Comparison of ENCODE assay signal across 1 cellular context in the genomic region with DNA sequence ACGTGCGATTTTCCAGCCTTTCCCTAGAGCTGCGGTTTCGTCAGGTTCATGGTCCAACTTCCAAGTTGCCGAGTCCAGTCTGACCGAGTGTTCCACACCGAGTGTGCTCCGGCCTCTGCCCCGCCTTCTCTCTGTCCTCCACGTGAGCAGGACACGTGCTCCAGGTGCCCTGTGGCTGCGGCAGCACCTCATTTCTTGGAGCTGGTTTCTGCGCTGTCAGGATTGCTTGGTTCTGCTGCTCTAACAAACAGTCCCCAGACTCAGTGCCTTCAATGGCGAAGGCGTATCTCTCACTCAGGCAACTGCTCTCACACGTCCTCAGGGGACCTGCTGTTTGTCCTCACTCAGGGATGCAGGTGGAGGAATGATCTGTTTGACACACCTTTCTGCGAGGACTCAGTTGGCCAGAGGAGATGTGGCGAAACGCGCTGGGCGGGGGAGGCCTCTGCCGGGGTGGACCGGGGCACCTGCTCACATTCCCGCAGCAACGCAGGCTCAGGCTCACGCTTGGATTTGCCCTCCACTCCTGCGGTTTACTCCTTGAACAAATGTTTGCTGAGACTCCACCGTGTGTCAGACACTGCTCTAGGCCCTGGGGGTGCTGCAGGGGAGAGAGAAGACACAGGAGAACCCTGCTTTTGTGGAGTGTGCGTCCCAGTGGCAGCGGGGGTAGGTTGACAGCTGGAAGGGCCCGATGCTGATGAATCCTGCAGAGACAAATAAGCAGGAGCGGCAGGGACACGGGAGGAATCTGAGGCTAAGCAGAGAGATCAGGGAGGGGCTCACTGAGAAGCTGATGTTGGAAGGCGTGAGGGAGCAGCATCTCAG.
TF ChIP-seq lines count a peak whose summit lies in the region.

No MANE protein-coding gene starts in this region.

TF ChIP-seq in HepG2, 621 proteins besides CTCF, POLR2A, EP300 and RAD21 (continued from another document and continues in another):
- TF ChIP-seq, protein P1, sequence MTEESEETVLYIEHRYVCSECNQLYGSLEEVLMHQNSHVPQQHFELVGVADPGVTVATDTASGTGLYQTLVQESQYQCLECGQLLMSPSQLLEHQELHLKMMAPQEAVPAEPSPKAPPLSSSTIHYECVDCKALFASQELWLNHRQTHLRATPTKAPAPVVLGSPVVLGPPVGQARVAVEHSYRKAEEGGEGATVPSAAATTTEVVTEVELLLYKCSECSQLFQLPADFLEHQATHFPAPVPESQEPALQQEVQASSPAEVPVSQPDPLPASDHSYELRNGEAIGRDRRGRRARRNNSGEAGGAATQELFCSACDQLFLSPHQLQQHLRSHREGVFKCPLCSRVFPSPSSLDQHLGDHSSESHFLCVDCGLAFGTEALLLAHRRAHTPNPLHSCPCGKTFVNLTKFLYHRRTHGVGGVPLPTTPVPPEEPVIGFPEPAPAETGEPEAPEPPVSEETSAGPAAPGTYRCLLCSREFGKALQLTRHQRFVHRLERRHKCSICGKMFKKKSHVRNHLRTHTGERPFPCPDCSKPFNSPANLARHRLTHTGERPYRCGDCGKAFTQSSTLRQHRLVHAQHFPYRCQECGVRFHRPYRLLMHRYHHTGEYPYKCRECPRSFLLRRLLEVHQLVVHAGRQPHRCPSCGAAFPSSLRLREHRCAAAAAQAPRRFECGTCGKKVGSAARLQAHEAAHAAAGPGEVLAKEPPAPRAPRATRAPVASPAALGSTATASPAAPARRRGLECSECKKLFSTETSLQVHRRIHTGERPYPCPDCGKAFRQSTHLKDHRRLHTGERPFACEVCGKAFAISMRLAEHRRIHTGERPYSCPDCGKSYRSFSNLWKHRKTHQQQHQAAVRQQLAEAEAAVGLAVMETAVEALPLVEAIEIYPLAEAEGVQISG (CRISPR knock-in tag; IDR thresholded peaks at IDR 0.05) = peak; percentile 77
- TF ChIP-seq, protein P2, sequence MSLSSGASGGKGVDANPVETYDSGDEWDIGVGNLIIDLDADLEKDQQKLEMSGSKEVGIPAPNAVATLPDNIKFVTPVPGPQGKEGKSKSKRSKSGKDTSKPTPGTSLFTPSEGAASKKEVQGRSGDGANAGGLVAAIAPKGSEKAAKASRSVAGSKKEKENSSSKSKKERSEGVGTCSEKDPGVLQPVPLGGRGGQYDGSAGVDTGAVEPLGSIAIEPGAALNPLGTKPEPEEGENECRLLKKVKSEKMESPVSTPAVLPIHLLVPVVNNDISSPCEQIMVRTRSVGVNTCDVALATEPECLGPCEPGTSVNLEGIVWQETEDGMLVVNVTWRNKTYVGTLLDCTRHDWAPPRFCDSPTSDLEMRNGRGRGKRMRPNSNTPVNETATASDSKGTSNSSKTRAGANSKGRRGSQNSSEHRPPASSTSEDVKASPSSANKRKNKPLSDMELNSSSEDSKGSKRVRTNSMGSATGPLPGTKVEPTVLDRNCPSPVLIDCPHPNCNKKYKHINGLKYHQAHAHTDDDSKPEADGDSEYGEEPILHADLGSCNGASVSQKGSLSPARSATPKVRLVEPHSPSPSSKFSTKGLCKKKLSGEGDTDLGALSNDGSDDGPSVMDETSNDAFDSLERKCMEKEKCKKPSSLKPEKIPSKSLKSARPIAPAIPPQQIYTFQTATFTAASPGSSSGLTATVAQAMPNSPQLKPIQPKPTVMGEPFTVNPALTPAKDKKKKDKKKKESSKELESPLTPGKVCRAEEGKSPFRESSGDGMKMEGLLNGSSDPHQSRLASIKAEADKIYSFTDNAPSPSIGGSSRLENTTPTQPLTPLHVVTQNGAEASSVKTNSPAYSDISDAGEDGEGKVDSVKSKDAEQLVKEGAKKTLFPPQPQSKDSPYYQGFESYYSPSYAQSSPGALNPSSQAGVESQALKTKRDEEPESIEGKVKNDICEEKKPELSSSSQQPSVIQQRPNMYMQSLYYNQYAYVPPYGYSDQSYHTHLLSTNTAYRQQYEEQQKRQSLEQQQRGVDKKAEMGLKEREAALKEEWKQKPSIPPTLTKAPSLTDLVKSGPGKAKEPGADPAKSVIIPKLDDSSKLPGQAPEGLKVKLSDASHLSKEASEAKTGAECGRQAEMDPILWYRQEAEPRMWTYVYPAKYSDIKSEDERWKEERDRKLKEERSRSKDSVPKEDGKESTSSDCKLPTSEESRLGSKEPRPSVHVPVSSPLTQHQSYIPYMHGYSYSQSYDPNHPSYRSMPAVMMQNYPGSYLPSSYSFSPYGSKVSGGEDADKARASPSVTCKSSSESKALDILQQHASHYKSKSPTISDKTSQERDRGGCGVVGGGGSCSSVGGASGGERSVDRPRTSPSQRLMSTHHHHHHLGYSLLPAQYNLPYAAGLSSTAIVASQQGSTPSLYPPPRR (CRISPR knock-in tag; IDR thresholded peaks at IDR 0.05; ENCODE audit: borderline replicate concordance) = peak; percentile 40; the same call in 1 of the 2 replicates
- 0 out of 2 replicates have a peak, but pooled peaks have one; percentile 24 for TF ChIP-seq HHEX (CRISPR knock-in tag; IDR thresholded peaks at IDR 0.05)
- TF ChIP-seq, protein P3, sequence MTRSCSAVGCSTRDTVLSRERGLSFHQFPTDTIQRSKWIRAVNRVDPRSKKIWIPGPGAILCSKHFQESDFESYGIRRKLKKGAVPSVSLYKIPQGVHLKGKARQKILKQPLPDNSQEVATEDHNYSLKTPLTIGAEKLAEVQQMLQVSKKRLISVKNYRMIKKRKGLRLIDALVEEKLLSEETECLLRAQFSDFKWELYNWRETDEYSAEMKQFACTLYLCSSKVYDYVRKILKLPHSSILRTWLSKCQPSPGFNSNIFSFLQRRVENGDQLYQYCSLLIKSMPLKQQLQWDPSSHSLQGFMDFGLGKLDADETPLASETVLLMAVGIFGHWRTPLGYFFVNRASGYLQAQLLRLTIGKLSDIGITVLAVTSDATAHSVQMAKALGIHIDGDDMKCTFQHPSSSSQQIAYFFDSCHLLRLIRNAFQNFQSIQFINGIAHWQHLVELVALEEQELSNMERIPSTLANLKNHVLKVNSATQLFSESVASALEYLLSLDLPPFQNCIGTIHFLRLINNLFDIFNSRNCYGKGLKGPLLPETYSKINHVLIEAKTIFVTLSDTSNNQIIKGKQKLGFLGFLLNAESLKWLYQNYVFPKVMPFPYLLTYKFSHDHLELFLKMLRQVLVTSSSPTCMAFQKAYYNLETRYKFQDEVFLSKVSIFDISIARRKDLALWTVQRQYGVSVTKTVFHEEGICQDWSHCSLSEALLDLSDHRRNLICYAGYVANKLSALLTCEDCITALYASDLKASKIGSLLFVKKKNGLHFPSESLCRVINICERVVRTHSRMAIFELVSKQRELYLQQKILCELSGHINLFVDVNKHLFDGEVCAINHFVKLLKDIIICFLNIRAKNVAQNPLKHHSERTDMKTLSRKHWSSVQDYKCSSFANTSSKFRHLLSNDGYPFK (CRISPR knock-in tag; IDR thresholded peaks at IDR 0.05; ENCODE audit: borderline replicate concordance) = peak; percentile 77; the same call in 1 of the 2 replicates
- TF ChIP-seq, protein P4, sequence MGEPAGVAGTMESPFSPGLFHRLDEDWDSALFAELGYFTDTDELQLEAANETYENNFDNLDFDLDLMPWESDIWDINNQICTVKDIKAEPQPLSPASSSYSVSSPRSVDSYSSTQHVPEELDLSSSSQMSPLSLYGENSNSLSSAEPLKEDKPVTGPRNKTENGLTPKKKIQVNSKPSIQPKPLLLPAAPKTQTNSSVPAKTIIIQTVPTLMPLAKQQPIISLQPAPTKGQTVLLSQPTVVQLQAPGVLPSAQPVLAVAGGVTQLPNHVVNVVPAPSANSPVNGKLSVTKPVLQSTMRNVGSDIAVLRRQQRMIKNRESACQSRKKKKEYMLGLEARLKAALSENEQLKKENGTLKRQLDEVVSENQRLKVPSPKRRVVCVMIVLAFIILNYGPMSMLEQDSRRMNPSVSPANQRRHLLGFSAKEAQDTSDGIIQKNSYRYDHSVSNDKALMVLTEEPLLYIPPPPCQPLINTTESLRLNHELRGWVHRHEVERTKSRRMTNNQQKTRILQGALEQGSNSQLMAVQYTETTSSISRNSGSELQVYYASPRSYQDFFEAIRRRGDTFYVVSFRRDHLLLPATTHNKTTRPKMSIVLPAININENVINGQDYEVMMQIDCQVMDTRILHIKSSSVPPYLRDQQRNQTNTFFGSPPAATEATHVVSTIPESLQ (CRISPR knock-in tag; conservative IDR thresholded peaks at IDR 0.05) = 0 out of 2 replicates have a peak, but pooled peaks have one; percentile 68
- TF ChIP-seq, protein P5, sequence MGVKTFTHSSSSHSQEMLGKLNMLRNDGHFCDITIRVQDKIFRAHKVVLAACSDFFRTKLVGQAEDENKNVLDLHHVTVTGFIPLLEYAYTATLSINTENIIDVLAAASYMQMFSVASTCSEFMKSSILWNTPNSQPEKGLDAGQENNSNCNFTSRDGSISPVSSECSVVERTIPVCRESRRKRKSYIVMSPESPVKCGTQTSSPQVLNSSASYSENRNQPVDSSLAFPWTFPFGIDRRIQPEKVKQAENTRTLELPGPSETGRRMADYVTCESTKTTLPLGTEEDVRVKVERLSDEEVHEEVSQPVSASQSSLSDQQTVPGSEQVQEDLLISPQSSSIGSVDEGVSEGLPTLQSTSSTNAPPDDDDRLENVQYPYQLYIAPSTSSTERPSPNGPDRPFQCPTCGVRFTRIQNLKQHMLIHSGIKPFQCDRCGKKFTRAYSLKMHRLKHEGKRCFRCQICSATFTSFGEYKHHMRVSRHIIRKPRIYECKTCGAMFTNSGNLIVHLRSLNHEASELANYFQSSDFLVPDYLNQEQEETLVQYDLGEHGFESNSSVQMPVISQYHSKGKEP (CRISPR knock-in tag; IDR thresholded peaks at IDR 0.05) = 0 out of 2 replicates have a peak, but pooled peaks have one; percentile 52
- peak; percentile 91; the same call in 1 of the 2 replicates for TF ChIP-seq ZBTB20 (CRISPR knock-in tag; IDR thresholded peaks at IDR 0.05; ENCODE audit: borderline replicate concordance, low read depth)
- TF ChIP-seq, protein P6, sequence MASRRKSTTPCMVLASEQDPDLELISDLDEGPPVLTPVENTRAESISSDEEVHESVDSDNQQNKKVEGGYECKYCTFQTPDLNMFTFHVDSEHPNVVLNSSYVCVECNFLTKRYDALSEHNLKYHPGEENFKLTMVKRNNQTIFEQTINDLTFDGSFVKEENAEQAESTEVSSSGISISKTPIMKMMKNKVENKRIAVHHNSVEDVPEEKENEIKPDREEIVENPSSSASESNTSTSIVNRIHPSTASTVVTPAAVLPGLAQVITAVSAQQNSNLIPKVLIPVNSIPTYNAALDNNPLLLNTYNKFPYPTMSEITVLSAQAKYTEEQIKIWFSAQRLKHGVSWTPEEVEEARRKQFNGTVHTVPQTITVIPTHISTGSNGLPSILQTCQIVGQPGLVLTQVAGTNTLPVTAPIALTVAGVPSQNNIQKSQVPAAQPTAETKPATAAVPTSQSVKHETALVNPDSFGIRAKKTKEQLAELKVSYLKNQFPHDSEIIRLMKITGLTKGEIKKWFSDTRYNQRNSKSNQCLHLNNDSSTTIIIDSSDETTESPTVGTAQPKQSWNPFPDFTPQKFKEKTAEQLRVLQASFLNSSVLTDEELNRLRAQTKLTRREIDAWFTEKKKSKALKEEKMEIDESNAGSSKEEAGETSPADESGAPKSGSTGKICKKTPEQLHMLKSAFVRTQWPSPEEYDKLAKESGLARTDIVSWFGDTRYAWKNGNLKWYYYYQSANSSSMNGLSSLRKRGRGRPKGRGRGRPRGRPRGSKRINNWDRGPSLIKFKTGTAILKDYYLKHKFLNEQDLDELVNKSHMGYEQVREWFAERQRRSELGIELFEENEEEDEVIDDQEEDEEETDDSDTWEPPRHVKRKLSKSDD (CRISPR knock-in tag; IDR thresholded peaks at IDR 0.05; ENCODE audit: low read depth) = peak; percentile 66
- TF ChIP-seq, protein P7, sequence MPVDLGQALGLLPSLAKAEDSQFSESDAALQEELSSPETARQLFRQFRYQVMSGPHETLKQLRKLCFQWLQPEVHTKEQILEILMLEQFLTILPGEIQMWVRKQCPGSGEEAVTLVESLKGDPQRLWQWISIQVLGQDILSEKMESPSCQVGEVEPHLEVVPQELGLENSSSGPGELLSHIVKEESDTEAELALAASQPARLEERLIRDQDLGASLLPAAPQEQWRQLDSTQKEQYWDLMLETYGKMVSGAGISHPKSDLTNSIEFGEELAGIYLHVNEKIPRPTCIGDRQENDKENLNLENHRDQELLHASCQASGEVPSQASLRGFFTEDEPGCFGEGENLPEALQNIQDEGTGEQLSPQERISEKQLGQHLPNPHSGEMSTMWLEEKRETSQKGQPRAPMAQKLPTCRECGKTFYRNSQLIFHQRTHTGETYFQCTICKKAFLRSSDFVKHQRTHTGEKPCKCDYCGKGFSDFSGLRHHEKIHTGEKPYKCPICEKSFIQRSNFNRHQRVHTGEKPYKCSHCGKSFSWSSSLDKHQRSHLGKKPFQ (CRISPR knock-in tag; IDR thresholded peaks at IDR 0.05; ENCODE audit: insufficient replicate concordance) = peak; percentile 79
- no peak for TF ChIP-seq ZFYVE20 (CRISPR knock-in tag; IDR thresholded peaks at IDR 0.05; ENCODE audit: borderline replicate concordance, low read depth)
- TF ChIP-seq ZNF547 (CRISPR knock-in tag; IDR thresholded peaks at IDR 0.05) = peak; percentile 84; the same call in 1 of the 2 replicates
- TF ChIP-seq, protein P8, sequence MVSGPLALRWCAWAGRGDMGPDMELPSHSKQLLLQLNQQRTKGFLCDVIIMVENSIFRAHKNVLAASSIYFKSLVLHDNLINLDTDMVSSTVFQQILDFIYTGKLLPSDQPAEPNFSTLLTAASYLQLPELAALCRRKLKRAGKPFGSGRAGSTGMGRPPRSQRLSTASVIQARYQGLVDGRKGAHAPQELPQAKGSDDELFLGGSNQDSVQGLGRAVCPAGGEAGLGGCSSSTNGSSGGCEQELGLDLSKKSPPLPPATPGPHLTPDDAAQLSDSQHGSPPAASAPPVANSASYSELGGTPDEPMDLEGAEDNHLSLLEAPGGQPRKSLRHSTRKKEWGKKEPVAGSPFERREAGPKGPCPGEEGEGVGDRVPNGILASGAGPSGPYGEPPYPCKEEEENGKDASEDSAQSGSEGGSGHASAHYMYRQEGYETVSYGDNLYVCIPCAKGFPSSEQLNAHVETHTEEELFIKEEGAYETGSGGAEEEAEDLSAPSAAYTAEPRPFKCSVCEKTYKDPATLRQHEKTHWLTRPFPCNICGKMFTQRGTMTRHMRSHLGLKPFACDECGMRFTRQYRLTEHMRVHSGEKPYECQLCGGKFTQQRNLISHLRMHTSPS (CRISPR knock-in tag; IDR thresholded peaks at IDR 0.05; ENCODE audit: low read depth) = peak; percentile 7; the same call in 1 of the 2 replicates
- TF ChIP-seq ATF7-NPFF (CRISPR knock-in tag; IDR thresholded peaks at IDR 0.05; ENCODE audit: low read depth) = peak; percentile 89; the same call in 1 of the 2 replicates
- TF ChIP-seq ZSCAN21 (CRISPR knock-in tag; IDR thresholded peaks at IDR 0.05; ENCODE audit: borderline replicate concordance) = peak; percentile 74; the same call in 1 of the 2 replicates
- TF ChIP-seq, protein P9, sequence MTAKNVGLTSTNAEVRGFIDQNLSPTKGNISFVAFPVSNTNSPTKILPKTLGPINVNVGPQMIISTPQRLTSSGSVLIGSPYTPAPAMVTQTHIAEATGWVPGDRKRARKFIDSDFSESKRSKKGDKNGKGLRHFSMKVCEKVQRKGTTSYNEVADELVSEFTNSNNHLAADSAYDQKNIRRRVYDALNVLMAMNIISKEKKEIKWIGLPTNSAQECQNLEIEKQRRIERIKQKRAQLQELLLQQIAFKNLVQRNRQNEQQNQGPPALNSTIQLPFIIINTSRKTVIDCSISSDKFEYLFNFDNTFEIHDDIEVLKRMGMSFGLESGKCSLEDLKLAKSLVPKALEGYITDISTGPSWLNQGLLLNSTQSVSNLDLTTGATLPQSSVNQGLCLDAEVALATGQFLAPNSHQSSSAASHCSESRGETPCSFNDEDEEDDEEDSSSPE (CRISPR knock-in tag; IDR thresholded peaks at IDR 0.05) = peak; percentile 89
- peak; percentile 67 for TF ChIP-seq SAP130 (CRISPR knock-in tag; IDR thresholded peaks at IDR 0.05; ENCODE audit: low read depth)
- TF ChIP-seq ZNF746 (CRISPR knock-in tag; IDR thresholded peaks at IDR 0.05) = peak; percentile 83; the same call in 1 of the 2 replicates
- TF ChIP-seq SMYD3 (CRISPR knock-in tag; IDR thresholded peaks at IDR 0.05) = peak; percentile 93
- no peak for TF ChIP-seq ASH2L (IDR thresholded peaks at IDR 0.05; ENCODE audit: insufficient read length, low read depth, low read length)
- peak; percentile 74 for TF ChIP-seq SP4 (CRISPR knock-in tag; IDR thresholded peaks at IDR 0.05)
